15 cellular contexts compared by ENCODE assay signal in genomic region chr11:12540075-12540685, GRCh38.
DNase-seq lines count a peak whose midpoint lies in the region; ATAC-seq and TF ChIP-seq lines count a peak whose summit lies in the region.
"Had no signal": no experiment of that assay in that cellular context is flagged by ENCODE, and none has a peak within 500 bp of the region (broad histone marks: within the 10 kb centered on the region; RNA-seq: fewer than 3 reads in every experiment).

No MANE protein-coding gene starts in this region.

- H3K27me3 ChIP-seq in rectal smooth muscle tissue (ENCODE audit: control insufficient read depth, insufficient read depth, low read length) (no peaks in the 10 kb centered on the region), spleen (replicated peaks in 1 of 7) (peaks cover 0 to 4% (median 0%) of the 10 kb centered on the region in 7 donors)
- H3K27me3 ChIP-seq: gastrocnemius medialis had no signal

- H3K4me3 ChIP-seq in fibroblast of pulmonary artery (replicated peaks; ENCODE audit: low read depth, low read length), result no peak overlapping the region
- no peak overlapping the region for H3K4me3 ChIP-seq in rectal smooth muscle tissue (ENCODE audit: low read length)
- H3K4me3 ChIP-seq in spleen, result no peak overlapping the region
- H3K4me3 ChIP-seq: gastrocnemius medialis, HAP-1, left ventricle myocardium inferior had no signal

- H3K9ac ChIP-seq in rectal smooth muscle tissue (ENCODE audit: low read length), result no peak overlapping the region

- H3K4me1 Mint-ChIP-seq in immature natural killer cell, result no peaks in the 10 kb centered on the region
- H3K4me1 Mint-ChIP-seq: activated B cell treated with CpG ODN at 0.5 μM for 24 hours; CD4-positive, CD25-positive, alpha-beta regulatory T cell had no signal

- H3K27ac Mint-ChIP-seq in immature natural killer cell, result no peak overlapping the region
- H3K27ac Mint-ChIP-seq: activated B cell treated with CpG ODN at 0.5 μM for 24 hours; CD4-positive, CD25-positive, alpha-beta regulatory T cell had no signal

- no peak overlapping the region for H3K4me3 Mint-ChIP-seq in immature natural killer cell
- H3K4me3 Mint-ChIP-seq: activated B cell treated with CpG ODN at 0.5 μM for 24 hours; CD4-positive, CD25-positive, alpha-beta regulatory T cell had no signal

- H3K27ac ChIP-seq in rectal smooth muscle tissue (ENCODE audit: low read depth, low read length) (peak overlapping the region; percentile 75), spleen (peak overlapping the region in 4 of 8 donors; percentile 10 to 38 (median 27))
- H3K27ac ChIP-seq: left ventricle myocardium inferior had no signal

- no peak for ATAC-seq in GM19023 (IDR thresholded peaks at IDR 0.05; ENCODE audit: unreplicated experiment)

- peaks cover 32% of the 10 kb centered on the region for H3K4me1 ChIP-seq in rectal smooth muscle tissue (ENCODE audit: control insufficient read depth, insufficient read depth, low read length)
- H3K4me1 ChIP-seq in spleen, result peaks cover 0 to 4% (median 0%) of the 10 kb centered on the region in 6 donors
- H3K4me1 ChIP-seq: HAP-1 had no signal

- WGBS in spleen, 5 donors, result 69 to 91% (median 81%) methylated on average over 5 of the region's 5 CpGs

- no peaks in the 10 kb centered on the region for H3K9me3 ChIP-seq in spleen
- H3K9me3 ChIP-seq: gastrocnemius medialis, HAP-1, left ventricle myocardium inferior had no signal

- H3K36me3 ChIP-seq in rectal smooth muscle tissue (ENCODE audit: control insufficient read depth, insufficient read depth, low read length) (no peaks in the 10 kb centered on the region), spleen (no peaks in the 10 kb centered on the region)
- H3K36me3 ChIP-seq: gastrocnemius medialis, HAP-1, left ventricle myocardium inferior had no signal

- TF ChIP-seq CTCF in fibroblast of pulmonary artery (IDR thresholded peaks at IDR 0.05; ENCODE audit: low read length, missing control alignments) (no peak), spleen (IDR thresholded peaks at IDR 0.05 in 8 of 11, conservative IDR thresholded peaks at IDR 0.05 in 3 of 11) (no peak)

- no peak for TF ChIP-seq POLR2A in spleen (IDR thresholded peaks at IDR 0.05)

- H3K36me3 Mint-ChIP-seq in immature natural killer cell, result no peaks in the 10 kb centered on the region
- H3K36me3 Mint-ChIP-seq: CD4-positive, CD25-positive, alpha-beta regulatory T cell had no signal

- intact Hi-C loops in spleen (cut with DNase I; ENCODE audit: low total_unique reads), result no loop called here

- peaks cover 0 to 2% (median 0%) of the 10 kb centered on the region in 6 donors for H3K9me3 Mint-ChIP-seq in immature natural killer cell
- H3K9me3 Mint-ChIP-seq: activated B cell treated with CpG ODN at 0.5 μM for 24 hours had no signal

- peak; percentile 53 for DNase-seq in H4 (ENCODE audit: low spot score)
- DNase-seq in SW480 (ENCODE audit: low spot score), result peak; percentile 13
- peak; percentile 70 for DNase-seq in fibroblast of pulmonary artery (ENCODE audit: low read depth)
- no peak for DNase-seq in NCI-H526 treated with DMSO at 0.1 percent for 48 hours (lab: John Stamatoyannopoulos, UW)
- DNase-seq in spleen, result no peak
- DNase-seq in immature natural killer cell, result no peak
- DNase-seq: activated B cell treated with CpG ODN at 0.5 μM for 24 hours; activated T-cell treated with anti-CD3 and anti-CD28 coated beads, Interleukin-2, amount 50 U/mL, for 48 hours; CD4-positive, CD25-positive, alpha-beta regulatory T cell; left ventricle myocardium inferior; Right ventricle myocardium superior had no signal

- H3K27me3 Mint-ChIP-seq in immature natural killer cell (ENCODE audit: low read depth in 3 of 3), result peaks cover 0 to 6% (median 2%) of the 10 kb centered on the region in 3 donors

Comparison
In these comparisons a context has a peak if more than half of its experiments do, and no peak if none do; other contexts are left out.
1. DNase-seq: peak in H4 (single experiment), SW480 (single experiment) and fibroblast of pulmonary artery (single experiment); none in NCI-H526 treated with DMSO at 0.1 percent for 48 hours (single experiment), spleen (single experiment) and immature natural killer cell (0 of 3).